In the genomic region with DNA sequence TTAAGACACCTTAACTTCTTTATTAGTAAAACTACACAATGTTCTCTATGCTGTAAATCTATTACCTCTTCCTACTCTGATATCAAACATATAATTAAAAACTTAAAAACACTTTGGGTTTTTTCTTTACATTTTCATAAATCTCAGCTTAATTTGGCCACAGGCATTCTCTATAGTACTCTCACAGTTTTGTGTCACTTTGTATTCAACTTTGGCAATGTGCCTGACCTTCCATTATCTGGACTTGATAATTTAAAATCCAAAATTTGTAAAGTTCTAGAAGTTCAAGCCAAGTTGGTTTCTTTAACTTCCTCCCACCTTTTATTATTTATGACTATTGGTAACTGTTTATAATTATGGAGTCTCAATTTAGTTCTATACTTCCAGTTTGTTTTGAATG, we compare ENCODE assay signal across 15 cellular contexts.
"Had no signal": no experiment of that assay in that cellular context is flagged by ENCODE, and none has a peak within 500 bp of the region (broad histone marks: within the 10 kb centered on the region; RNA-seq: fewer than 3 reads in every experiment).

No MANE protein-coding gene starts in this region.

- H3K9me3 Mint-ChIP-seq: activated CD4-positive, alpha-beta memory T cell treated with anti-CD3 and anti-CD28 coated beads, Interleukin-2, amount 10 ng/mL, durations not matched to agents 7 days and 5 days; natural killer cell; T-helper 1 cell treated with Interleukin-12 subunit alpha and Interleukin-12 subunit beta and Interleukin-4 antibody, amounts not matched to agents 30 μg/mL and 1 μg/mL, for 36 hours; type B pancreatic cell had no signal

- H3K36me3 Mint-ChIP-seq: natural killer cell had no signal

- DNase-seq: activated CD4-positive, alpha-beta memory T cell treated with anti-CD3 and anti-CD28 coated beads, Interleukin-2, amount 10 ng/mL, durations not matched to agents 7 days and 5 days; activated CD8-positive, alpha-beta memory T cell treated with anti-CD3 and anti-CD28 coated beads, Interleukin-2, amount 50 U/mL, for 4 hours; caudate nucleus; hippocampal formation; kidney; natural killer cell; stimulated activated CD4-positive, alpha-beta T cell treated with anti-CD3 and anti-CD28 coated beads, Interleukin-4, amount 100 ng/mL, for 24 hours; stimulated activated naive CD4-positive, alpha-beta T cell treated with Interleukin-2 at 50 U/mL for 16 hours; WERI-Rb-1 had no signal

- H3K4me3 Mint-ChIP-seq: activated CD4-positive, alpha-beta memory T cell treated with anti-CD3 and anti-CD28 coated beads, Interleukin-2, amount 10 ng/mL, durations not matched to agents 7 days and 5 days; natural killer cell; T-helper 1 cell treated with Interleukin-12 subunit alpha and Interleukin-12 subunit beta and Interleukin-4 antibody, amounts not matched to agents 30 μg/mL and 1 μg/mL, for 36 hours; type B pancreatic cell had no signal

- FAIRE-seq: colon, kidney had no signal

- H3K36me3 ChIP-seq: left lung, WERI-Rb-1 had no signal

- H3K27me3 ChIP-seq: left lung, suprapubic skin had no signal

- H3K4me3 ChIP-seq: left lung, skin epidermis, suprapubic skin had no signal

- H3K9me3 ChIP-seq: left lung, suprapubic skin had no signal

- H3K27ac Mint-ChIP-seq: activated CD4-positive, alpha-beta memory T cell treated with anti-CD3 and anti-CD28 coated beads, Interleukin-2, amount 10 ng/mL, durations not matched to agents 7 days and 5 days; natural killer cell; T-helper 1 cell treated with Interleukin-12 subunit alpha and Interleukin-12 subunit beta and Interleukin-4 antibody, amounts not matched to agents 30 μg/mL and 1 μg/mL, for 36 hours; type B pancreatic cell had no signal

- H3K27me3 Mint-ChIP-seq: activated CD4-positive, alpha-beta memory T cell treated with anti-CD3 and anti-CD28 coated beads, Interleukin-2, amount 10 ng/mL, durations not matched to agents 7 days and 5 days; type B pancreatic cell had no signal

- ATAC-seq: left lung, natural killer cell had no signal

- H3K27ac ChIP-seq: left lung, skin epidermis, suprapubic skin, WERI-Rb-1 had no signal
